20 cellular contexts compared by ENCODE assay signal in genomic region chr1:16946646-16947045, GRCh38. TPM values are rescaled to one million over a fixed set of nuclear protein-coding genes. Genes with fewer than 3 reads are reported as not detected.
DNase-seq lines count a peak whose midpoint lies in the region; ATAC-seq, FAIRE-seq and TF ChIP-seq lines count a peak whose summit lies in the region.
"Had no signal": no experiment of that assay in that cellular context is flagged by ENCODE, and none has a peak within 500 bp of the region (broad histone marks: within the 10 kb centered on the region; RNA-seq: fewer than 3 reads in every experiment).

No MANE protein-coding gene starts in this region.

- no peak for FAIRE-seq in kidney (lab: Jason Lieb, UNC)
- FAIRE-seq: A549, GM12878, GM19239 had no signal

- H3K9me3 Mint-ChIP-seq in GM23338, result no peaks in the 10 kb centered on the region
- H3K9me3 Mint-ChIP-seq: CD8-positive, alpha-beta T cell; H9 had no signal

- H3K4me1 Mint-ChIP-seq in GM23338, result no peaks in the 10 kb centered on the region
- no peaks in the 10 kb centered on the region for H3K4me1 Mint-ChIP-seq in T-helper 17 cell

- no peak overlapping the region for H3K4me2 ChIP-seq in GM23338
- H3K4me2 ChIP-seq: A549 had no signal

- H3K27ac Mint-ChIP-seq in GM23338, result no peak overlapping the region
- no peak overlapping the region for H3K27ac Mint-ChIP-seq in T-helper 17 cell
- H3K27ac Mint-ChIP-seq: CD8-positive, alpha-beta T cell had no signal

- no peak overlapping the region for H3K9ac ChIP-seq in kidney (ENCODE audit: low read length in 2 of 2)

- H4K20me1 ChIP-seq in GM23338 (replicated peaks; ENCODE audit: insufficient read depth), result peaks cover 11% of the 10 kb centered on the region

- DNase-seq in NCI-H2107 (lab: John Stamatoyannopoulos, UW) (peak; percentile 31), NCI-H2107 treated with DMSO at 0.1 percent for 48 hours (lab: John Stamatoyannopoulos, UW; ENCODE audit: unreplicated experiment) (no peak), GM23338 (ENCODE audit: low spot score) (no peak), RWPE1 (ENCODE audit: low spot score) (no peak), kidney (peak; percentile 79), T-helper 17 cell (no peak), DMS79 (lab: John Stamatoyannopoulos, UW) (no peak), NOMO-1 treated with dmso at 0.1 percent for 144 hours (lab: John Stamatoyannopoulos, UW; ENCODE audit: unreplicated experiment) (no peak)
- DNase-seq: Calu3; CD8-positive, alpha-beta T cell; DND-41; EL; GOT3; H9 had no signal

- H3K36me3 ChIP-seq in GM23338 (ENCODE audit: insufficient read depth) (peaks cover 28% of the 10 kb centered on the region), kidney (ENCODE audit: control insufficient read depth in 1 of 2, insufficient read depth in 2 of 2, low read length in 2 of 2) (peaks cover 0 to 7% of the 10 kb centered on the region in 2 donors)

- CTCF ChIA-PET in RWPE1 (lab: Yijun Ruan, JAX), result interaction anchor here (2.5 kb wide), 1 partner anchor 21 kb away, joined by 5 read pairs; no protein-coding TSS in a partner anchor

- H3K4me3 Mint-ChIP-seq in GM23338, result no peak overlapping the region
- no peak overlapping the region for H3K4me3 Mint-ChIP-seq in T-helper 17 cell
- H3K4me3 Mint-ChIP-seq: CD8-positive, alpha-beta T cell; H9 had no signal

- no peaks in the 10 kb centered on the region for H3K4me1 ChIP-seq in GM23338 (ENCODE audit: insufficient read depth)
- no peaks in the 10 kb centered on the region for H3K4me1 ChIP-seq in kidney (ENCODE audit: control insufficient read depth in 1 of 2, insufficient read depth in 1 of 2, low read depth in 1 of 2, low read length in 2 of 2)
- H3K4me1 ChIP-seq: A549 had no signal

- no peaks in the 10 kb centered on the region for H3K9me2 ChIP-seq in GM23338 (ENCODE audit: insufficient read depth)

- peaks cover 27% of the 10 kb centered on the region; the same call in 1 of the 2 replicates for H3F3A ChIP-seq in GM23338 (replicated peaks; ENCODE audit: low read depth)

- H3K79me2 ChIP-seq in GM23338 (replicated peaks; ENCODE audit: insufficient read depth), result no peaks in the 10 kb centered on the region

- no peak overlapping the region for H3K4me3 ChIP-seq in GM23338
- no peak overlapping the region for H3K4me3 ChIP-seq in kidney (ENCODE audit: low read length in 2 of 2)
- H3K4me3 ChIP-seq: A549, GM12878 had no signal

- H3K36me3 Mint-ChIP-seq in GM23338 (ENCODE audit: low read depth), result peaks cover 58% of the 10 kb centered on the region
- H3K36me3 Mint-ChIP-seq in T-helper 17 cell (ENCODE audit: low read depth), result peaks cover 11% of the 10 kb centered on the region

- POLR2A ChIA-PET in RWPE1 (lab: Yijun Ruan, JAX; ENCODE audit: low non-redundant PET), result interaction anchor here (0.8 kb wide), 1 partner anchor 42 kb away, joined by 4 read pairs; no protein-coding TSS in a partner anchor

- H3K27ac ChIP-seq in GM23338 (ENCODE audit: low read depth) (0 out of 2 replicates have a peak overlapping the region, but pooled peaks have one; percentile 26), RWPE1 (peak overlapping the region; percentile 98), kidney (ENCODE audit: low read depth in 2 of 2, low read length in 2 of 2) (no peak overlapping the region)
- H3K27ac ChIP-seq: 22Rv1, A549 had no signal

- TF ChIP-seq CTCF in GM23338 (conservative IDR thresholded peaks at IDR 0.05; ENCODE audit: low read depth in 2 of 2) (no peak), RWPE1 (conservative IDR thresholded peaks at IDR 0.05; ENCODE audit: low read depth) (no peak), kidney (IDR thresholded peaks at IDR 0.05; ENCODE audit: borderline replicate concordance, extremely low read depth, insufficient read depth) (no peak)

- H2AFZ ChIP-seq in GM23338, result no peak overlapping the region

- H3K9me3 ChIP-seq in kidney (ENCODE audit: control insufficient read depth in 1 of 2, low read length in 2 of 2), result no peaks in the 10 kb centered on the region
- no peaks in the 10 kb centered on the region for H3K9me3 ChIP-seq in T-helper 17 cell (ENCODE audit: control insufficient read depth, low read length, poor library complexity, severe bottlenecking)
- H3K9me3 ChIP-seq: A549 had no signal

- no peak; the same call in 2 of the 3 replicates for ATAC-seq in GM23338
- no peak for ATAC-seq in T-helper 17 cell
- ATAC-seq: CD8-positive, alpha-beta T cell; GM12878 had no signal

- intact Hi-C loops in kidney (cut with DNase I), result no loop called here

- H3K27me3 Mint-ChIP-seq in GM23338 (ENCODE audit: insufficient read depth, low read depth, poor library complexity) (peaks cover 9% of the 10 kb centered on the region), T-helper 17 cell (no peaks in the 10 kb centered on the region)

- no peaks in the 10 kb centered on the region for H3K27me3 ChIP-seq in GM23338 (ENCODE audit: insufficient read depth)

TF ChIP-seq in GM23338, 12 proteins besides CTCF, POLR2A, EP300 and RAD21 (continues in another document):
- TF ChIP-seq ZNF462 (CRISPR knock-in tag; IDR thresholded peaks at IDR 0.05) (no peak), CREB1 (CRISPR knock-in tag; IDR thresholded peaks at IDR 0.05; ENCODE audit: low read depth) (no peak), STAT1 (IDR thresholded peaks at IDR 0.05; ENCODE audit: unreplicated experiment) (no peak), POLR2AphosphoS5 (IDR thresholded peaks at IDR 0.05; ENCODE audit: low read depth) (no peak), NANOG (IDR thresholded peaks at IDR 0.05; ENCODE audit: borderline replicate concordance) (no peak)

RNA-seq across cellular contexts. Expression of gene CROCC, which starts 24.9 kb away (rescaled TPM):
- 74.6 and 106 TPM in 2 replicates for total RNA-seq in GM23338 (2014; rRNA removed; shearing (Covaris generic))
- polyA plus RNA-seq in GM23338 (2016; fragmentation: Nextera tagmentation; extraction: Ambion mirVana), result 13.0 and 15.1 TPM in 2 replicates
- 30.5 TPM for total RNA-seq in kidney
- 10.6 TPM for polyA plus RNA-seq in kidney (ENCODE audit: insufficient read depth, low read depth, low replicate concordance)
- total RNA-seq in T-helper 17 cell, result 10 to 100 TPM; 52.4 to 55.9 TPM

RNA-seq across cellular contexts. Expression of gene MFAP2, which starts 33.8 kb away (rescaled TPM):
- total RNA-seq in GM23338 (2014; rRNA removed; shearing (Covaris generic)), result 107 and 129 TPM in 2 replicates
- polyA plus RNA-seq in GM23338 (2016; fragmentation: Nextera tagmentation; extraction: Ambion mirVana), result 255 TPM in 2 replicates
- 7.2 TPM for total RNA-seq in kidney
- polyA plus RNA-seq in kidney (ENCODE audit: insufficient read depth, low read depth, low replicate concordance), result 8.2 TPM
- not detected for total RNA-seq in T-helper 17 cell
- total RNA-seq: CD8-positive, alpha-beta T cell; GM12878 had no signal

RNA-seq across cellular contexts. Expression of gene RNU1-2, which starts 50.9 kb away (rescaled TPM):
- under 0.01 TPM in 1 of 2 replicates, not detected in the other for total RNA-seq in GM23338 (2014; rRNA removed; shearing (Covaris generic))
- polyA plus RNA-seq in GM23338 (2016; fragmentation: Nextera tagmentation; extraction: Ambion mirVana), result not detected in 2 replicates
- 8,605 TPM for total RNA-seq in kidney
- polyA plus RNA-seq in kidney (ENCODE audit: insufficient read depth, low read depth, low replicate concordance), result 26.8 TPM
- 1,000 to 10,000 TPM; 3,182 to 3,922 TPM for total RNA-seq in T-helper 17 cell
- total RNA-seq: G401 had no signal
- polyA plus RNA-seq: BJ had no signal

Comparison
In these comparisons a context has a peak if more than half of its experiments do, and no peak if none do; other contexts are left out.
1. DNase-seq: peak in NCI-H2107 (single experiment) and kidney (single experiment); none in NCI-H2107 treated with DMSO at 0.1 percent for 48 hours (single experiment), GM23338 (single experiment), RWPE1 (single experiment), T-helper 17 cell (0 of 3), DMS79 (single experiment) and NOMO-1 treated with dmso at 0.1 percent for 144 hours (single experiment).
2. H3K27ac ChIP-seq: peak in GM23338 (single experiment) and RWPE1 (single experiment); none in kidney (0 of 2).
3. RNA of gene MFAP2, which starts 33.8 kb away (total RNA-seq): 107 to 129 TPM in GM23338; 7.2 TPM in kidney (single experiment) and not detected in T-helper 17 cell; every median in the first group is over 10 times any median in the second.
4. RNA of gene RNU1-2, which starts 50.9 kb away (total RNA-seq): 8,605 TPM in kidney (single experiment) and 3,182 to 3,922 TPM in T-helper 17 cell; under 0.01 TPM in GM23338; every median in the first group is over 1,000 times any median in the second.